Comparison of ENCODE assay signal across 19 cellular contexts in the genomic region with DNA sequence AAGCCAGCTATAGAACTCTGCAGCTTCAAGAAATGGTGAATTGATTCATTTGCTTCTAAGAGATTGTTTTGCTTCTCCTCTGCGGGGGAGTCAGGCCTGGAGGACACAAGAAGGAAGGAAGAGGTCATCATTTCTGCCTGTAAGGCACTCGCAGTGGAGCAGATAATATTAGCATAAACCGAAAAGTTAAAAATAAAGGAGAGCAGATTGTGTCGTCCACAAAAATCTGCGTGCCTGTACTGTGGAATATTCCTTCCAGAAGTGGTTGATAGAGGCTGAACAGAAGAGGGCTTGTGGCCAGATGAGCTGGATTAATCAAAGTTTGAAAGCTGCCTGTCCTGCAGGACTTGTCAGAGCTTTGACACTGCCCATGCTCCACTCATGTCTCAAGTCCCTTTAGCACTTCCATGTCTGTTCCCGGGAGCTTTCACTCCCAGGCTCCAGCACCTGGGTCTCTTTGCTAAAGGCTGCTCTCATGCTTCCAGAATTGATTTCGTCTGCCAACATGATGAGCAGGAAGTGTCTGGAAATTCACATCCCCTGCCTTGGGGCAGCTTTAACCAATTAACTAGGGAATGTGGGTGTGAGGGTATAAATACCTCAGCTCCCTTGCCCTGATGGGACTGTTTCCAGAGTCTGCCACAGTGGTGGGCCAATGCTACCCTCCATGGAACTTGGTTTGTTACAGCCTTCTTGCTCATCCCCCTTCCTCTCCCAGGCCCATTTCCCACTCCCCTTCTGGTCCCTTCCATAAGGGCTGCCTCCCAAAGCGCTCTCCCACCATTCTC.
DNase-seq lines count a peak whose midpoint lies in the region; ATAC-seq and TF ChIP-seq lines count a peak whose summit lies in the region.
"Had no signal": no experiment of that assay in that cellular context is flagged by ENCODE, and none has a peak within 500 bp of the region (broad histone marks: within the 10 kb centered on the region; RNA-seq: fewer than 3 reads in every experiment).

No MANE protein-coding gene starts in this region.

- ATAC-seq in GM18498 (IDR thresholded peaks at IDR 0.05; ENCODE audit: unreplicated experiment) = no peak
- ATAC-seq: activated CD8-positive, alpha-beta memory T cell treated with anti-CD3 and anti-CD28 coated beads, Interleukin-2, amount 10 ng/mL, durations not matched to agents 7 days and 5 days; foreskin keratinocyte had no signal

- intact Hi-C loops in transverse colon (cut with DNase I; ENCODE audit: low total_unique reads) = no loop called here

- WGBS in transverse colon (ENCODE audit: low coverage in 1 of 2), 2 donors = 58 to 61% methylated on average over 6 to 8 of the region's 8 CpGs

- H3K36me3 ChIP-seq in transverse colon = no peaks in the 10 kb centered on the region
- H3K36me3 ChIP-seq: prostate gland, vagina had no signal

- in situ Hi-C loops in transverse colon (cut with MboI; ENCODE audit: low pct_ligation_motif_present in 1 of 4, low pct_unique_long_range_greater_than_20kb in 1 of 4, low sequenced_read_pairs in 3 of 4) = no loop called here

- TF ChIP-seq POLR2A in NB4 (IDR thresholded peaks at IDR 0.05; ENCODE audit: extremely low read depth, insufficient read length) (no peak), transverse colon (IDR thresholded peaks at IDR 0.05) (no peak)

- no peaks in the 10 kb centered on the region for H3K27me3 ChIP-seq in transverse colon
- H3K27me3 ChIP-seq: hepatocyte, vagina had no signal

- H3K9me3 ChIP-seq in transverse colon = no peaks in the 10 kb centered on the region
- H3K9me3 ChIP-seq: prostate gland, vagina had no signal

- H3K4me1 ChIP-seq in transverse colon = peaks cover 0 to 5% (median 0%) of the 10 kb centered on the region in 4 donors
- H3K4me1 ChIP-seq: foreskin keratinocyte, prostate gland, vagina had no signal

- DNase-seq in GM03348 (ENCODE audit: low spot score) = peak; percentile 33
- peak; percentile 49 for DNase-seq in NB4 (ENCODE audit: low read depth)
- peak; percentile 94 for DNase-seq in islet precursor cell
- DNase-seq in transverse colon = no peak
- DNase-seq in AML-193 (lab: John Stamatoyannopoulos, UW) = no peak
- no peak for DNase-seq in NCI-H2171 (lab: John Stamatoyannopoulos, UW)
- DNase-seq: activated CD4-positive, alpha-beta T cell treated with anti-CD3 and anti-CD28 coated beads, Interleukin-2, amount 10 ng/mL, durations not matched to agents 7 days and 5 days; activated CD8-positive, alpha-beta memory T cell treated with anti-CD3 and anti-CD28 coated beads, Interleukin-2, amount 10 ng/mL, durations not matched to agents 7 days and 5 days; foreskin keratinocyte; immature natural killer cell; NCI-H1436 treated with DMSO at 0.1 percent for 48 hours; NCI-H2171 treated with DMSO at 0.1 percent for 48 hours; NCI-H69; substantia nigra had no signal

- TF ChIP-seq CTCF in NB4 (IDR thresholded peaks at IDR 0.05; ENCODE audit: low read depth, low read length) = no peak
- TF ChIP-seq CTCF in transverse colon (IDR thresholded peaks at IDR 0.05) = no peak

- TF ChIP-seq EP300 in transverse colon (IDR thresholded peaks at IDR 0.05; ENCODE audit: low read depth) = no peak

- H3K27ac ChIP-seq in transverse colon = peak overlapping the region in 3 of 4 donors; percentile 0 to 23 (median 11)
- H3K27ac ChIP-seq: foreskin keratinocyte, hepatocyte, HL-60, prostate gland, vagina had no signal

- no peak overlapping the region for H3K4me3 ChIP-seq in NB4 (ENCODE audit: low read depth, low read length)
- no peak overlapping the region for H3K4me3 ChIP-seq in transverse colon
- H3K4me3 ChIP-seq: hepatocyte, prostate gland, vagina had no signal

Comparison
In these comparisons a context has a peak if more than half of its experiments do, and no peak if none do; other contexts are left out.
1. DNase-seq: peak in GM03348 (single experiment), NB4 (single experiment) and islet precursor cell (single experiment); none in transverse colon (single experiment), AML-193 (0 of 2) and NCI-H2171 (single experiment).